Comparison of ENCODE assay signal across 1 cellular context in genomic region chr5:149345147-149345891, GRCh38.
TF ChIP-seq lines count a peak whose summit lies in the region.

Gene GRPEL2, plus strand, starts transcription at chr5:149345499. Its CDS starts 41 bp downstream, at chr5:149345540.

TF ChIP-seq in HEK293, 187 proteins besides CTCF, POLR2A, EP300 and RAD21 (continued from another document and continues in another):
- TF ChIP-seq TSHZ1 (tag by site-specific recombination; IDR thresholded peaks at IDR 0.05; ENCODE audit: borderline replicate concordance): 0 out of 2 replicates have a peak, but pooled peaks have one; percentile 48
- TF ChIP-seq ZNF560 (tag by site-specific recombination; IDR thresholded peaks at IDR 0.05; ENCODE audit: borderline replicate concordance): no peak
- no peak for TF ChIP-seq ZNF549 (tag by site-specific recombination; IDR thresholded peaks at IDR 0.05)
- TF ChIP-seq TRIM28 (IDR thresholded peaks at IDR 0.05; ENCODE audit: borderline replicate concordance, low read length): no peak
- peak; percentile 87 for TF ChIP-seq ZNF24 (tag by site-specific recombination; IDR thresholded peaks at IDR 0.05)
- peak; percentile 78 for TF ChIP-seq ZNF610 (tag by site-specific recombination; IDR thresholded peaks at IDR 0.05; ENCODE audit: borderline replicate concordance)
- peak; percentile 96 for TF ChIP-seq ZNF324 (tag by site-specific recombination; IDR thresholded peaks at IDR 0.05)
- no peak for TF ChIP-seq PRDM4 (tag by site-specific recombination; IDR thresholded peaks at IDR 0.05)
- TF ChIP-seq GLI2 (tag by site-specific recombination; IDR thresholded peaks at IDR 0.05; ENCODE audit: borderline replicate concordance, low read depth): no peak
- TF ChIP-seq ZNF48 (tag by site-specific recombination; IDR thresholded peaks at IDR 0.05): no peak
- peak; percentile 38 for TF ChIP-seq SETDB1 (IDR thresholded peaks at IDR 0.05; ENCODE audit: insufficient read length, low read length)
- no peak for TF ChIP-seq ZSCAN4 (tag by site-specific recombination; IDR thresholded peaks at IDR 0.05)
- TF ChIP-seq ZNF202 (tag by site-specific recombination; IDR thresholded peaks at IDR 0.05; ENCODE audit: borderline replicate concordance): no peak
- no peak for TF ChIP-seq ZNF791 (tag by site-specific recombination; IDR thresholded peaks at IDR 0.05)
- TF ChIP-seq ZNF146 (tag by site-specific recombination; IDR thresholded peaks at IDR 0.05): 0 out of 2 replicates have a peak, but pooled peaks have one; percentile 10
- no peak for TF ChIP-seq HOXC10 (CRISPR knock-in tag; IDR thresholded peaks at IDR 0.05)
- TF ChIP-seq ZNF138 (tag by site-specific recombination; IDR thresholded peaks at IDR 0.05; ENCODE audit: borderline replicate concordance): no peak
- peak; percentile 88; the same call in 1 of the 2 replicates for TF ChIP-seq ZBTB7A (tag by site-specific recombination; IDR thresholded peaks at IDR 0.05; ENCODE audit: low read depth)
- no peak for TF ChIP-seq ZNF792 (tag by site-specific recombination; IDR thresholded peaks at IDR 0.05)
- TF ChIP-seq ZNF843 (tag by site-specific recombination; IDR thresholded peaks at IDR 0.05): peak; percentile 58
- peak; percentile 86 for TF ChIP-seq SP7 (tag by site-specific recombination; IDR thresholded peaks at IDR 0.05)
- TF ChIP-seq ZNF529 (tag by site-specific recombination; IDR thresholded peaks at IDR 0.05; ENCODE audit: insufficient replicate concordance): no peak
- TF ChIP-seq ZNF26 (tag by site-specific recombination; IDR thresholded peaks at IDR 0.05): no peak
- TF ChIP-seq ZNF513 (tag by site-specific recombination; IDR thresholded peaks at IDR 0.05): no peak
- TF ChIP-seq ZNF175 (tag by site-specific recombination; IDR thresholded peaks at IDR 0.05): no peak
- TF ChIP-seq IKZF3 (tag by site-specific recombination; IDR thresholded peaks at IDR 0.05): no peak
- no peak for TF ChIP-seq ZNF530 (tag by site-specific recombination; IDR thresholded peaks at IDR 0.05; ENCODE audit: low read depth)
- no peak for TF ChIP-seq MZF1 (tag by site-specific recombination; IDR thresholded peaks at IDR 0.05; ENCODE audit: borderline replicate concordance)
- TF ChIP-seq ZNF521 (tag by site-specific recombination; IDR thresholded peaks at IDR 0.05): no peak
- no peak for TF ChIP-seq MYNN (tag by site-specific recombination; IDR thresholded peaks at IDR 0.05; ENCODE audit: borderline replicate concordance)
- TF ChIP-seq HOXD13 (CRISPR knock-in tag; IDR thresholded peaks at IDR 0.05; ENCODE audit: borderline replicate concordance): no peak
- TF ChIP-seq ZNF837 (tag by site-specific recombination; IDR thresholded peaks at IDR 0.05): no peak
- no peak for TF ChIP-seq GFI1B (tag by site-specific recombination; IDR thresholded peaks at IDR 0.05)
- no peak for TF ChIP-seq ZBTB1 (tag by site-specific recombination; IDR thresholded peaks at IDR 0.05)
- no peak for TF ChIP-seq ZNF624 (tag by site-specific recombination; IDR thresholded peaks at IDR 0.05)
- TF ChIP-seq ZNF398 (tag by site-specific recombination; IDR thresholded peaks at IDR 0.05): peak; percentile 33; the same call in 1 of the 2 replicates
- no peak for TF ChIP-seq PRDM10 (tag by site-specific recombination; IDR thresholded peaks at IDR 0.05)
- TF ChIP-seq REPIN1 (tag by site-specific recombination; IDR thresholded peaks at IDR 0.05; ENCODE audit: low read depth): no peak; the same call in none of the 2 replicates
- peak; percentile 41 for TF ChIP-seq ZNF623 (tag by site-specific recombination; IDR thresholded peaks at IDR 0.05)
- TF ChIP-seq ZBTB11 (tag by site-specific recombination; conservative IDR thresholded peaks at IDR 0.05; ENCODE audit: low read depth): peak; percentile 98
- no peak for TF ChIP-seq FEZF1 (tag by site-specific recombination; IDR thresholded peaks at IDR 0.05)
- peak; percentile 81; the same call in 1 of the 2 replicates for TF ChIP-seq ZNF239 (tag by site-specific recombination; IDR thresholded peaks at IDR 0.05)
